25 cellular contexts compared by ENCODE assay signal in the genomic region with DNA sequence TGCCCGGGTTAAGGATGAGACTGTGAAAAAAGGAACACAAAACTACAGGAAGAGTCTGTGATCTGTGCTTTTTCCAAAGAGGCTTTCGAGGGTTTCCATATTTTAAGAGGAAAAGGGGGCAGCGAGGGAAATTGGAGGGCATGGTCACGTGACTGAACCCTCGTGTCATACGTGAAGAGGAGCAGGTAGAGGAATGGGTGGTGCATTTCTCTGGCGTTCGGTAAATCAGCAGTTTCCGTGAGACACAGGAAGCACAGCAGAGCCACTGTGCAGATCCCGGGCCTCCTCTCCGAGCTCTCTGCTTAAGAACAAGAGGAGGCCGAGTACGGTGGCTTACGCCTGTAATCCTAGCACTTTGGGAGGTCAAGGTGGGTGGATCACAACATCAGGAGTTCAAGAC.
"Had no signal": no experiment of that assay in that cellular context is flagged by ENCODE, and none has a peak within 500 bp of the region (broad histone marks: within the 10 kb centered on the region; RNA-seq: fewer than 3 reads in every experiment).

No MANE protein-coding gene starts in this region.

- H3K27ac ChIP-seq: parathyroid adenoma, psoas muscle, tibial artery, WERI-Rb-1 had no signal

- H3K4me1 ChIP-seq: parathyroid adenoma, psoas muscle had no signal

- H3K27me3 ChIP-seq: tibial artery had no signal

- H3K9ac ChIP-seq: parathyroid adenoma had no signal

- H3K79me2 ChIP-seq: parathyroid adenoma had no signal

- H2AFZ ChIP-seq: parathyroid adenoma had no signal

- H3K27ac Mint-ChIP-seq: activated naive CD8-positive, alpha-beta T cell; nephron; stimulated activated effector memory CD8-positive, alpha-beta T cell treated with anti-CD3 and anti-CD28 coated beads, Interleukin-12 subunit alpha, Interleukin-12 subunit beta, amount 100 ng/mL, for 72 hours; stimulated activated naive CD8-positive, alpha-beta T cell treated with anti-CD3 and anti-CD28 coated beads, Interleukin-15, Interleukin-2, amounts not matched to agents 100 ng/mL and 50 ng/mL, for 24 hours; T-helper 17 cell had no signal

- H3K9me3 Mint-ChIP-seq: nephron; stimulated activated effector memory CD8-positive, alpha-beta T cell treated with anti-CD3 and anti-CD28 coated beads, Interleukin-12 subunit alpha, Interleukin-12 subunit beta, amount 100 ng/mL, for 72 hours had no signal

- H3K36me3 Mint-ChIP-seq: activated naive CD8-positive, alpha-beta T cell; stimulated activated effector memory CD8-positive, alpha-beta T cell treated with anti-CD3 and anti-CD28 coated beads, Interleukin-12 subunit alpha, Interleukin-12 subunit beta, amount 100 ng/mL, for 72 hours had no signal

- H3K4me3 Mint-ChIP-seq: activated naive CD8-positive, alpha-beta T cell; nephron; stimulated activated effector memory CD8-positive, alpha-beta T cell treated with anti-CD3 and anti-CD28 coated beads, Interleukin-12 subunit alpha, Interleukin-12 subunit beta, amount 100 ng/mL, for 72 hours; stimulated activated naive CD8-positive, alpha-beta T cell treated with anti-CD3 and anti-CD28 coated beads, Interleukin-15, Interleukin-2, amounts not matched to agents 100 ng/mL and 50 ng/mL, for 24 hours; T-helper 17 cell had no signal

- ATAC-seq: activated CD4-positive, CD25-positive, alpha-beta regulatory T cell treated with anti-CD3 and anti-CD28 coated beads, Interleukin-2, amount 50 U/mL, for 24 hours; esophagus mucosa; left cardiac atrium; left ventricle myocardium superior; psoas muscle; stimulated activated effector memory CD8-positive, alpha-beta T cell treated with anti-CD3 and anti-CD28 coated beads, Interleukin-12 subunit alpha, Interleukin-12 subunit beta, amount 100 ng/mL, for 72 hours; T-helper 17 cell had no signal

- H3K36me3 ChIP-seq: tibial artery, WERI-Rb-1 had no signal

- H3K4me1 Mint-ChIP-seq: nephron; stimulated activated effector memory CD8-positive, alpha-beta T cell treated with anti-CD3 and anti-CD28 coated beads, Interleukin-12 subunit alpha, Interleukin-12 subunit beta, amount 100 ng/mL, for 72 hours; T-helper 17 cell had no signal

- H3K27me3 Mint-ChIP-seq: activated naive CD8-positive, alpha-beta T cell had no signal

- H3K4me3 ChIP-seq: psoas muscle, tibial artery had no signal

- H3K9me3 ChIP-seq: psoas muscle, tibial artery had no signal

- DNase-seq: activated CD4-positive, alpha-beta T cell treated with anti-CD3 and anti-CD28 coated beads for 48 hours; activated CD4-positive, alpha-beta T cell treated with anti-CD3 and anti-CD28 coated beads, Interleukin-2, amount 50 U/mL, for 48 hours; activated effector memory CD4-positive, alpha-beta T cell treated with Interleukin-2 at 50 U/mL for 16 hours; activated naive CD4-positive, alpha-beta T cell treated with Interleukin-2 at 50 U/mL for 16 hours; anterior cingulate cortex; cortex of kidney; foreskin fibroblast; hippocampal formation; left cardiac atrium; left ventricle myocardium superior; nucleus accumbens; psoas muscle; stimulated activated CD4-positive, alpha-beta T cell treated with anti-CD3 and anti-CD28 coated beads, Interleukin-4, amount 100 ng/mL, for 1 hour; SW 1271; T-helper 17 cell; T1000; WERI-Rb-1 had no signal
